Comparison of ENCODE assay signal across 16 cellular contexts in genomic region chr22:35812600-35812999, GRCh38.
"Had no signal": no experiment of that assay in that cellular context is flagged by ENCODE, and none has a peak within 500 bp of the region (broad histone marks: within the 10 kb centered on the region; RNA-seq: fewer than 3 reads in every experiment).

No MANE protein-coding gene starts in this region.

- H3K9me3 Mint-ChIP-seq: immature natural killer cell had no signal

- ATAC-seq: esophagus mucosa, gastroesophageal sphincter, left ventricle myocardium superior had no signal

- H3K4me3 Mint-ChIP-seq: immature natural killer cell, naive B cell, nephron progenitor cell had no signal

- DNase-seq: effector CD4-positive, alpha-beta T cell; glutamatergic neuron; immature natural killer cell; left ventricle myocardium superior; mesenchymal stem cell; naive B cell; nephron progenitor cell; sigmoid colon; stimulated activated CD4-positive, alpha-beta T cell treated with anti-CD3 and anti-CD28 coated beads, Interleukin-2, amount 100 ng/mL, for 24 hours; stimulated activated CD4-positive, alpha-beta T cell treated with anti-CD3 and anti-CD28 coated beads, Interleukin-4, amount 100 ng/mL, for 4 hours; stimulated activated naive CD4-positive, alpha-beta T cell; stomach; substantia nigra; transverse colon had no signal

- H3K27ac Mint-ChIP-seq: immature natural killer cell, naive B cell, nephron progenitor cell had no signal

- H3K4me1 Mint-ChIP-seq: immature natural killer cell, naive B cell had no signal

- H3K36me3 Mint-ChIP-seq: immature natural killer cell, naive B cell had no signal
